1 cellular context compared by ENCODE assay signal in genomic region chr1:117260761-117261462, GRCh38.
TF ChIP-seq lines count a peak whose summit lies in the region.

No MANE protein-coding gene starts in this region.

TF ChIP-seq in H1, 55 proteins besides CTCF, POLR2A, EP300 and RAD21:
- TF ChIP-seq BACH1 (IDR thresholded peaks at IDR 0.05; ENCODE audit: low read length) (no peak), CHD1 (IDR thresholded peaks at IDR 0.05; ENCODE audit: low read depth, low read length) (no peak), SP2 (IDR thresholded peaks at IDR 0.05; ENCODE audit: low read length) (no peak), TCF12 (IDR thresholded peaks at IDR 0.05; ENCODE audit: low read depth, low read length) (no peak), RNF2 (IDR thresholded peaks at IDR 0.05; ENCODE audit: borderline replicate concordance, low read depth, low read length, missing control alignments, poor library complexity, severe bottlenecking) (no peak), EGR1 (IDR thresholded peaks at IDR 0.05; ENCODE audit: borderline replicate concordance, low read depth, low read length) (no peak), CTBP2 (IDR thresholded peaks at IDR 0.05; ENCODE audit: borderline replicate concordance, insufficient read depth, insufficient read length, low read length) (no peak), KDM1A (IDR thresholded peaks at IDR 0.05; ENCODE audit: borderline replicate concordance, low read length) (no peak), SP1 (IDR thresholded peaks at IDR 0.05; ENCODE audit: low read depth, low read length) (no peak), RFX5 (IDR thresholded peaks at IDR 0.05; ENCODE audit: borderline replicate concordance, low read depth, low read length) (no peak)
